ENCODE assay signal across 16 cellular contexts in the genomic region with DNA sequence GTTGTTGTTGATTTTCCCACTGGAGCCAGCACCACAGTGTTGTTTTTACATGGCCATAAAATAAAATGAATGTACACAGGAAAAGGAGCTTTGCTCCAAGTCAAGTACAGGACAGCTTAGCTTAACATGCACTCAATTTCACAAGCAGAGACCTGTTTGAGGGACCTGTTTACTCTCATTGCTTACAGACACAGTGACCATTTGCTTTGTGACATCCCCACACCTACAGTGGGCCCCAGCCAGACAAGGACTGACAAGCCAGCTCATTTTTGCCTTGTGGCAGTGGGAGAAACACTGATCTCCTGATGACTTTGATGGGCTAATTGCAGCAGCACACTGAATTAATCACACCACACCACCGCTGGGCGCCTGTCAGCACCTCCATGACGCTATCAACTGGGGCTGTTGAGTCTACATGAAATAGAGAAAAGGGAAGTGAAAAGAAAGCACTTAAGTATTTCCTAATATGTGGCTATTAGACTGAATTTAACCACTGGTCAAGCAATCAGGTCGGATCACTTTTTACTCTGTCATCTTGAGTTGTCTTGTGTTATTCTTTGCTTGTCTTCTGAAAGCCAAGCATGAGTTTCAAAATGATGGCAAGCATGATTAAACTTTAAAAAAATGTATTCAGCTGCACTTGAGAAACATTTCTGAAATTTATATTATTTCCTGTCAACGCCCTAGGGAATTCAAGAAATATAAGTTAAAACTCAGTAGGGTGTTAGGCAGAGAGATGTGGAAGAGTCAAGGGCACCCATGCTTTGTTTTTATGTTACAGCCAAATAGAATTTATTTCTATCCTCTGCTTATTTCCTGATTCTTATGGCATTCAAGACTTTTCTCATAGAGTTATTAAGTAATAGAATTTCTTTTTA.
DNase-seq lines count a peak whose midpoint lies in the region; ATAC-seq and TF ChIP-seq lines count a peak whose summit lies in the region.
"Had no signal": no experiment of that assay in that cellular context is flagged by ENCODE, and none has a peak within 500 bp of the region (broad histone marks: within the 10 kb centered on the region; RNA-seq: fewer than 3 reads in every experiment).

No MANE protein-coding gene starts in this region.

- H3K4me1 Mint-ChIP-seq in nephron progenitor cell, result peaks cover 16% of the 10 kb centered on the region
- H3K4me1 Mint-ChIP-seq: neural crest cell had no signal

- peaks cover 18% of the 10 kb centered on the region for H3K9me3 Mint-ChIP-seq in nephron progenitor cell
- H3K9me3 Mint-ChIP-seq: activated T-helper 2 cell treated with anti-CD3 and anti-CD28 coated beads, Interferon-gamma antibody, Interleukin-2, Interleukin-4, amounts not matched to agents 10 μg/mL and 5 μg/mL and 100 μg/mL, durations not matched to agents 14 hours and 24 hours and 36 hours; neural crest cell; T-helper 1 cell treated with Interleukin-12 subunit alpha and Interleukin-12 subunit beta and Interleukin-4 antibody, amounts not matched to agents 30 μg/mL and 1 μg/mL, for 36 hours had no signal

- no peak overlapping the region for H3K4me3 ChIP-seq in NB4 (ENCODE audit: low read depth, low read length)
- H3K4me3 ChIP-seq: skin epidermis, testis had no signal

- peaks cover 2% of the 10 kb centered on the region for H3K27me3 Mint-ChIP-seq in nephron progenitor cell (ENCODE audit: low read depth, poor library complexity)
- H3K27me3 Mint-ChIP-seq: effector memory CD8-positive, alpha-beta T cell had no signal

- DNase-seq in NB4 (ENCODE audit: low read depth), result peak; percentile 9
- DNase-seq in nephron progenitor cell, result peak; percentile 10
- DNase-seq in UCSD-AML1 (lab: John Stamatoyannopoulos, UW; ENCODE audit: unreplicated experiment), result no peak
- no peak for DNase-seq in AG20443 (ENCODE audit: low spot score)
- DNase-seq: activated CD4-positive, alpha-beta T cell treated with anti-CD3 and anti-CD28 coated beads, Interleukin-2, amount 50 U/mL, for 1 hour; Caco-2; effector memory CD8-positive, alpha-beta T cell; left colon; testis had no signal

- no peak overlapping the region for H3K4me3 Mint-ChIP-seq in nephron progenitor cell
- H3K4me3 Mint-ChIP-seq: effector memory CD8-positive, alpha-beta T cell; neural crest cell; T-helper 1 cell treated with Interleukin-12 subunit alpha and Interleukin-12 subunit beta and Interleukin-4 antibody, amounts not matched to agents 30 μg/mL and 1 μg/mL, for 36 hours had no signal

- H3K27ac Mint-ChIP-seq in nephron progenitor cell, result peak overlapping the region; percentile 41
- H3K27ac Mint-ChIP-seq: activated T-helper 2 cell treated with anti-CD3 and anti-CD28 coated beads, Interferon-gamma antibody, Interleukin-2, Interleukin-4, amounts not matched to agents 10 μg/mL and 5 μg/mL and 100 μg/mL, durations not matched to agents 14 hours and 24 hours and 36 hours; effector memory CD8-positive, alpha-beta T cell; T-helper 1 cell treated with Interleukin-12 subunit alpha and Interleukin-12 subunit beta and Interleukin-4 antibody, amounts not matched to agents 30 μg/mL and 1 μg/mL, for 36 hours had no signal

- TF ChIP-seq CTCF in NB4 (IDR thresholded peaks at IDR 0.05; ENCODE audit: low read depth, low read length) (no peak), nephron progenitor cell (IDR thresholded peaks at IDR 0.05) (no peak)

- peaks cover 8% of the 10 kb centered on the region for H3K36me3 Mint-ChIP-seq in nephron progenitor cell (ENCODE audit: low read depth)

- TF ChIP-seq POLR2A in NB4 (IDR thresholded peaks at IDR 0.05; ENCODE audit: extremely low read depth, insufficient read length), result no peak

- ATAC-seq in GM18867 (IDR thresholded peaks at IDR 0.05; ENCODE audit: unreplicated experiment) (peak; percentile 95), GM21529 (IDR thresholded peaks at IDR 0.05; ENCODE audit: unreplicated experiment) (peak; percentile 65), GM18858 (IDR thresholded peaks at IDR 0.05; ENCODE audit: unreplicated experiment) (no peak)
- ATAC-seq: effector memory CD8-positive, alpha-beta T cell; left colon had no signal

Comparison
In these comparisons a context has a peak if more than half of its experiments do, and no peak if none do; other contexts are left out.
1. DNase-seq: peak in NB4 (single experiment) and nephron progenitor cell (single experiment); none in UCSD-AML1 (single experiment) and AG20443 (single experiment).